In genomic region chr20:644692-645317, GRCh38 we compare ENCODE assay signal across 13 cellular contexts. TPM values are rescaled to one million over a fixed set of nuclear protein-coding genes. Genes with fewer than 3 reads are reported as not detected.
A peak's percentile ranks its signal among the peaks of the same experiment; 100 is the strongest.
DNase-seq lines count a peak whose midpoint lies in the region; ATAC-seq and TF ChIP-seq lines count a peak whose summit lies in the region.
"Had no signal": no experiment of that assay in that cellular context is flagged by ENCODE, and none has a peak within 500 bp of the region (broad histone marks: within the 10 kb centered on the region; RNA-seq: fewer than 3 reads in every experiment).

No MANE protein-coding gene starts in this region.

- POLR2A ChIA-PET in HCT116 (lab: Charles Lee), result interaction anchor here (0.7 to 1.8 kb wide), 6 partner anchors 16 to 646 kb away, joined by 3 to 6 read pairs (median 4); no protein-coding TSS in a partner anchor

- H3K4me2 ChIP-seq in HCT116 (ENCODE audit: low read length), result peak overlapping the region; percentile 21

- H3K36me3 Mint-ChIP-seq in glutamatergic neuron (ENCODE audit: unreplicated experiment), result peaks cover 6% of the 10 kb centered on the region

- H3K4me3 Mint-ChIP-seq in glutamatergic neuron (ENCODE audit: unreplicated experiment), result no peak overlapping the region

- intact Hi-C loops in Right ventricle myocardium superior (cut with DNase I) (loop anchor here (10.0 kb wide), 1 partner anchor 290 kb away; no protein-coding TSS in a partner anchor), HCT116 (cut with micrococcal nuclease) (loop anchor here (1.0 to 2.0 kb wide), 2 partner anchors 84 to 290 kb away; no protein-coding TSS in a partner anchor)

- peaks cover 14% of the 10 kb centered on the region for H3K4me1 Mint-ChIP-seq in glutamatergic neuron (ENCODE audit: low read depth, unreplicated experiment)

- CTCF ChIA-PET in HCT116 (lab: Charles Lee), result interaction anchor here (0.7 to 2.6 kb wide), 23 partner anchors 10 to 403 kb away, joined by 3 to 29 read pairs (median 4); partner anchors contain the start of genes SCRT2, SLC52A3 and TCF15

- H3K4me3 ChIP-seq in right atrium auricular region (no peak overlapping the region), HCT116 (replicated peaks in 1 of 2; ENCODE audit: low read depth in 1 of 2, low read length in 2 of 2) (no peak overlapping the region)

- BruUV-seq in HCT116 (replicated peaks; lab: Mats Ljungman, UMichigan), result no TSS peak

- peaks cover 33% of the 10 kb centered on the region for H3K79me2 ChIP-seq in HCT116 (ENCODE audit: insufficient read depth, low read length)

- no peak for TF ChIP-seq POLR2A in HCT116 (IDR thresholded peaks at IDR 0.05; ENCODE audit: borderline replicate concordance, extremely low read depth, insufficient read depth, insufficient read length)

- peaks cover 13% of the 10 kb centered on the region for H3K9me3 Mint-ChIP-seq in glutamatergic neuron (ENCODE audit: unreplicated experiment)

- H3K27me3 ChIP-seq in right atrium auricular region (no peaks in the 10 kb centered on the region), HCT116 (ENCODE audit: insufficient read depth, low read length) (no peaks in the 10 kb centered on the region)
- H3K27me3 ChIP-seq: BE2C had no signal

- H3K27ac ChIP-seq in right atrium auricular region, result peak overlapping the region; percentile 47 to 52
- H3K27ac ChIP-seq in HCT116 (ENCODE audit: low read depth, low read length), result peak overlapping the region; percentile 16; the same call in 1 of the 2 replicates
- peak overlapping the region; percentile 22 for H3K27ac ChIP-seq in VCaP
- H3K27ac ChIP-seq: C4-2B had no signal

- peak overlapping the region; percentile 52 for H3K27ac Mint-ChIP-seq in glutamatergic neuron (ENCODE audit: unreplicated experiment)

- no peak for ATAC-seq in Right ventricle myocardium superior (ENCODE audit: poor library complexity)
- ATAC-seq in HCT116, result no peak

- peaks cover 9% of the 10 kb centered on the region for H3K27me3 Mint-ChIP-seq in glutamatergic neuron (ENCODE audit: unreplicated experiment)

- H3K9me2 ChIP-seq in HCT116 (ENCODE audit: insufficient read depth), result no peaks in the 10 kb centered on the region

- H3K9ac ChIP-seq in HCT116 (ENCODE audit: low read length), result no peak overlapping the region

- H3K9me3 ChIP-seq in right atrium auricular region (peaks cover 0 to 4% of the 10 kb centered on the region in 2 donors), HCT116 (ENCODE audit: control insufficient read depth in 1 of 2, insufficient read depth in 1 of 2, low read depth in 1 of 2, low read length in 2 of 2) (peaks cover 4 to 17% of the 10 kb centered on the region in 2 experiments; a peak in 2 of 4 replicates)
- H3K9me3 ChIP-seq: BE2C had no signal

- H3K36me3 ChIP-seq in right atrium auricular region, result peaks cover 32% of the 10 kb centered on the region
- peaks cover 16 to 27% of the 10 kb centered on the region in 2 experiments for H3K36me3 ChIP-seq in HCT116 (ENCODE audit: control insufficient read depth in 1 of 2, insufficient read depth in 2 of 2, low read length in 2 of 2)
- H3K36me3 ChIP-seq: BE2C had no signal

- no peak for TF ChIP-seq RAD21 in HCT116 (IDR thresholded peaks at IDR 0.05; ENCODE audit: low read depth)

- DNase-seq in right atrium auricular region (ENCODE audit: low spot score), result no peak
- no peak for DNase-seq in Right ventricle myocardium superior
- no peak for DNase-seq in HCT116 (ENCODE audit: low read depth, low spot score)
- DNase-seq in glutamatergic neuron, result no peak
- DNase-seq in activated CD4-positive, CD25-positive, alpha-beta regulatory T cell treated with anti-CD3 and anti-CD28 coated beads, Interleukin-2, amount 50 U/mL, for 72 hours, result no peak
- no peak for DNase-seq in amygdala (lab: John Stamatoyannopoulos, UW)

- RAD21 ChIA-PET in HCT116 (lab: Charles Lee; ENCODE audit: low non-redundant PET in 1 of 2, low total read pairs in 2 of 2, uncharacterized antibody in 2 of 2, unreplicated experiment in 2 of 2), result interaction anchor here (1.0 to 1.1 kb wide), 4 partner anchors 41 to 84 kb away, joined by 3 to 6 read pairs (median 4); no protein-coding TSS in a partner anchor

- H2AFZ ChIP-seq in HCT116 (ENCODE audit: low read depth, low read length, poor library complexity, severe bottlenecking), result no peak overlapping the region

- peaks cover 3% of the 10 kb centered on the region; the same call in 1 of the 2 replicates for H4K20me1 ChIP-seq in HCT116 (ENCODE audit: insufficient read depth)

- TF ChIP-seq CTCF in right atrium auricular region (IDR thresholded peaks at IDR 0.05) (no peak), HCT116 (IDR thresholded peaks at IDR 0.05 in 2 of 3, conservative IDR thresholded peaks at IDR 0.05 in 1 of 3; ENCODE audit: borderline replicate concordance in 1 of 3, insufficient read depth in 1 of 3, low read depth in 2 of 3, low read length in 2 of 3) (no peak), VCaP (conservative IDR thresholded peaks at IDR 0.05) (no peak), glutamatergic neuron (IDR thresholded peaks at IDR 0.05; ENCODE audit: partially characterized antibody, unreplicated experiment) (no peak)

- H3K4me1 ChIP-seq in right atrium auricular region (peaks cover 0 to 31% of the 10 kb centered on the region in 2 donors), HCT116 (ENCODE audit: control insufficient read depth in 1 of 2, insufficient read depth in 2 of 2, low read length in 2 of 2) (peaks cover 13 to 32% of the 10 kb centered on the region in 2 experiments)
- H3K4me1 ChIP-seq: BE2C had no signal

TF ChIP-seq in HCT116, 20 proteins besides CTCF, POLR2A, EP300 and RAD21:
- TF ChIP-seq CBX3 (IDR thresholded peaks at IDR 0.05; ENCODE audit: low read depth), result no peak

RNA-seq across cellular contexts. Expression of gene SRXN1, which starts 8.2 kb away (rescaled TPM):
- total RNA-seq in right atrium auricular region (10 to 100 TPM; 41.8 to 65.4 TPM), Right ventricle myocardium superior (47.6 TPM), HCT116 (2021; ENCODE audit: unreplicated experiment) (80.8 TPM), glutamatergic neuron (ENCODE audit: unreplicated experiment) (6.3 TPM)
- polyA plus RNA-seq in HCT116 (2012), result 94.4 and 105 TPM in 2 replicates

RNA-seq across cellular contexts. Expression of gene SCRT2, which starts 30.8 kb away (rescaled TPM):
- not detected for total RNA-seq in right atrium auricular region
- not detected for total RNA-seq in Right ventricle myocardium superior
- not detected for total RNA-seq in HCT116 (2021; ENCODE audit: unreplicated experiment)
- polyA plus RNA-seq in HCT116 (2012), result not detected in 2 replicates
- 28.0 TPM for total RNA-seq in glutamatergic neuron (ENCODE audit: unreplicated experiment)
- total RNA-seq: CD4-positive, alpha-beta memory T cell; H9; HT1080 had no signal
- polyA plus RNA-seq: AG04450; CD4-positive, alpha-beta memory T cell had no signal

RNA-seq across cellular contexts. Expression of gene TCF15, which starts 34.7 kb away (rescaled TPM):
- total RNA-seq in right atrium auricular region (1 to 10 TPM; 4.9 to 8.0 TPM), Right ventricle myocardium superior (13.4 TPM), HCT116 (2021; ENCODE audit: unreplicated experiment) (not detected), glutamatergic neuron (ENCODE audit: unreplicated experiment) (19.7 TPM)
- polyA plus RNA-seq in HCT116 (2012), result not detected in 2 replicates
- total RNA-seq: CD4-positive, alpha-beta memory T cell; HT1080 had no signal
- polyA plus RNA-seq: AG04450; CD4-positive, alpha-beta memory T cell had no signal

Comparison
In these comparisons a context has a peak if more than half of its experiments do, and no peak if none do; other contexts are left out.
1. RNA of gene SCRT2, which starts 30.8 kb away (total RNA-seq): 28.0 TPM in glutamatergic neuron (single experiment); not detected in HCT116 (single experiment), not detected in right atrium auricular region and not detected in Right ventricle myocardium superior (single experiment); every median in the first group is over 10 times any median in the second.
2. Peak in every context shown above with its lines, with median percentiles within 50 percentile points of each other: H3K27ac ChIP-seq.